In genomic region chr12:101857043-101857558, GRCh38 we compare ENCODE assay signal across 9 cellular contexts. TPM values are rescaled to one million over a fixed set of nuclear protein-coding genes. Genes with fewer than 3 reads are reported as not detected.
A peak's percentile ranks its signal among the peaks of the same experiment; 100 is the strongest.
DNase-seq lines count a peak whose midpoint lies in the region; ATAC-seq and TF ChIP-seq lines count a peak whose summit lies in the region.
"Had no signal": no experiment of that assay in that cellular context is flagged by ENCODE, and none has a peak within 500 bp of the region (broad histone marks: within the 10 kb centered on the region; RNA-seq: fewer than 3 reads in every experiment).

No MANE protein-coding gene starts in this region.

- H3K4me3 ChIP-seq in AG10803 (ENCODE audit: low read length), result no peak overlapping the region
- H3K4me3 ChIP-seq: skin epidermis had no signal

- no peak for TF ChIP-seq CTCF in AG10803 (conservative IDR thresholded peaks at IDR 0.05; ENCODE audit: low read length)

- in situ Hi-C loops in KBM-7 (cut with MboI; ENCODE audit: low pct_unique_long_range_greater_than_20kb, low sequenced_read_pairs), result no loop called here

- DNase-seq in AG10803 (ENCODE audit: low read depth) (peak; percentile 96), KBM-7 (peak; percentile 51), fibroblast of the conjunctiva (ENCODE audit: low read depth) (peak; percentile 22), mucosa of gallbladder (ENCODE audit: low spot score) (no peak), UCSD-AML1 (lab: John Stamatoyannopoulos, UW; ENCODE audit: unreplicated experiment) (no peak), NCI-H2196 (lab: John Stamatoyannopoulos, UW; ENCODE audit: unreplicated experiment) (no peak)
- no peak for DNase-seq in stimulated activated CD4-positive, alpha-beta T cell treated with anti-CD3 and anti-CD28 coated beads, Interleukin-15, amount 100 ng/mL, for 24 hours

- peak; percentile 48 for ATAC-seq in GM21619 (IDR thresholded peaks at IDR 0.05; ENCODE audit: unreplicated experiment)

RNA-seq across cellular contexts. Expression of gene DRAM1, which starts 20.3 kb away (rescaled TPM):
- 19.2 TPM for total RNA-seq in mucosa of gallbladder

RNA-seq across cellular contexts. Expression of gene GNPTAB, which starts 26.3 kb away (rescaled TPM):
- total RNA-seq in mucosa of gallbladder, result 42.0 TPM

Comparison
In these comparisons a context has a peak if more than half of its experiments do, and no peak if none do; other contexts are left out.
1. DNase-seq: peak in AG10803 (single experiment), KBM-7 (single experiment) and fibroblast of the conjunctiva (single experiment); none in mucosa of gallbladder (single experiment), stimulated activated CD4-positive, alpha-beta T cell treated with anti-CD3 and anti-CD28 coated beads, Interleukin-15, amount 100 ng/mL, for 24 hours (single experiment), UCSD-AML1 (single experiment) and NCI-H2196 (single experiment).